ENCODE assay signal across 14 cellular contexts in genomic region chr6:106890447-106890846, GRCh38.
A peak's percentile ranks its signal among the peaks of the same experiment; 100 is the strongest.
DNase-seq lines count a peak whose midpoint lies in the region; ATAC-seq and TF ChIP-seq lines count a peak whose summit lies in the region.
"Had no signal": no experiment of that assay in that cellular context is flagged by ENCODE, and none has a peak within 500 bp of the region (broad histone marks: within the 10 kb centered on the region; RNA-seq: fewer than 3 reads in every experiment).

No MANE protein-coding gene starts in this region.

- no peak overlapping the region for H3K4me2 ChIP-seq in HCT116 (ENCODE audit: low read length)
- H3K4me2 ChIP-seq: A549 had no signal

- peaks cover 3% of the 10 kb centered on the region; the same call in 1 of the 2 replicates for H3K9me2 ChIP-seq in HCT116 (ENCODE audit: insufficient read depth)

- H3K27ac Mint-ChIP-seq in WTC11 (no peak overlapping the region), endothelial cell (ENCODE audit: unreplicated experiment) (peak overlapping the region; percentile 9), nephron progenitor cell (no peak overlapping the region)
- H3K27ac Mint-ChIP-seq: CD4-positive, alpha-beta memory T cell had no signal

- no peaks in the 10 kb centered on the region for H3K79me2 ChIP-seq in HCT116 (ENCODE audit: insufficient read depth, low read length)

- H3K27ac ChIP-seq in HCT116 (ENCODE audit: low read depth, low read length) = no peak overlapping the region
- H3K27ac ChIP-seq: A549, C4-2B had no signal

- no peaks in the 10 kb centered on the region for H3K27me3 ChIP-seq in HCT116 (ENCODE audit: insufficient read depth, low read length)
- H3K27me3 ChIP-seq: BE2C had no signal

- H3K4me3 ChIP-seq in HCT116 (replicated peaks in 1 of 2; ENCODE audit: low read depth in 1 of 2, low read length in 2 of 2) = no peak overlapping the region
- H3K4me3 ChIP-seq: A549 had no signal

- H3K9me3 Mint-ChIP-seq in WTC11 (peaks cover 9% of the 10 kb centered on the region), endothelial cell (ENCODE audit: unreplicated experiment) (no peaks in the 10 kb centered on the region), nephron progenitor cell (no peaks in the 10 kb centered on the region)

- H3K27me3 Mint-ChIP-seq in WTC11 (ENCODE audit: low read depth) = no peaks in the 10 kb centered on the region
- H3K27me3 Mint-ChIP-seq in endothelial cell (ENCODE audit: unreplicated experiment) = peaks cover 1% of the 10 kb centered on the region
- H3K27me3 Mint-ChIP-seq in nephron progenitor cell (ENCODE audit: low read depth, poor library complexity) = peaks cover 2% of the 10 kb centered on the region

- TF ChIP-seq CTCF in HCT116 (IDR thresholded peaks at IDR 0.05 in 2 of 3, conservative IDR thresholded peaks at IDR 0.05 in 1 of 3; ENCODE audit: borderline replicate concordance in 1 of 3, insufficient read depth in 1 of 3, low read depth in 2 of 3, low read length in 2 of 3) (no peak), WTC11 (IDR thresholded peaks at IDR 0.05) (no peak), endothelial cell (IDR thresholded peaks at IDR 0.05; ENCODE audit: unreplicated experiment) (no peak), nephron progenitor cell (IDR thresholded peaks at IDR 0.05) (no peak)

- peaks cover 8 to 16% of the 10 kb centered on the region in 2 experiments; a peak in 3 of 4 replicates for H3K4me1 ChIP-seq in HCT116 (ENCODE audit: control insufficient read depth in 1 of 2, insufficient read depth in 2 of 2, low read length in 2 of 2)

- intact Hi-C loops in HCT116 (cut with micrococcal nuclease) = no loop called here

- RAD21 ChIA-PET in HCT116 (lab: Charles Lee; ENCODE audit: low non-redundant PET in 1 of 2, low total read pairs in 2 of 2, uncharacterized antibody in 2 of 2, unreplicated experiment in 2 of 2) = no interaction called here

- no peak for TF ChIP-seq POLR2A in HCT116 (IDR thresholded peaks at IDR 0.05; ENCODE audit: borderline replicate concordance, extremely low read depth, insufficient read depth, insufficient read length)

- POLR2A ChIA-PET in HCT116 (lab: Charles Lee) (no interaction called here), WTC11 (lab: Charles Lee) (no interaction called here)

- no peaks in the 10 kb centered on the region for H3K36me3 ChIP-seq in HCT116 (ENCODE audit: control insufficient read depth in 1 of 2, insufficient read depth in 2 of 2, low read length in 2 of 2)
- H3K36me3 ChIP-seq: BE2C had no signal

- no peaks in the 10 kb centered on the region for H3K9me3 ChIP-seq in HCT116 (ENCODE audit: control insufficient read depth in 1 of 2, insufficient read depth in 1 of 2, low read depth in 1 of 2, low read length in 2 of 2)
- H3K9me3 ChIP-seq: A549, BE2C had no signal

- ATAC-seq in HCT116 = no peak
- ATAC-seq in WTC11 = no peak
- no peak for ATAC-seq in GM19351 (IDR thresholded peaks at IDR 0.05; ENCODE audit: unreplicated experiment)
- ATAC-seq: A549 had no signal

- H4K20me1 ChIP-seq in HCT116 (ENCODE audit: insufficient read depth) = no peaks in the 10 kb centered on the region

- TF ChIP-seq RAD21 in HCT116 (IDR thresholded peaks at IDR 0.05; ENCODE audit: low read depth) = no peak

- peaks cover 54% of the 10 kb centered on the region for H3K4me1 Mint-ChIP-seq in WTC11
- peaks cover 36% of the 10 kb centered on the region for H3K4me1 Mint-ChIP-seq in endothelial cell (ENCODE audit: unreplicated experiment)
- H3K4me1 Mint-ChIP-seq in nephron progenitor cell = peaks cover 39% of the 10 kb centered on the region
- H3K4me1 Mint-ChIP-seq: CD4-positive, alpha-beta memory T cell had no signal

- BruUV-seq in HCT116 (replicated peaks; lab: Mats Ljungman, UMichigan) = no TSS peak

- no peak overlapping the region for H3K4me3 Mint-ChIP-seq in WTC11
- H3K4me3 Mint-ChIP-seq in endothelial cell (ENCODE audit: unreplicated experiment) = no peak overlapping the region
- no peak overlapping the region for H3K4me3 Mint-ChIP-seq in nephron progenitor cell
- H3K4me3 Mint-ChIP-seq: CD4-positive, alpha-beta memory T cell had no signal

- no peak for DNase-seq in HCT116 (ENCODE audit: low read depth, low spot score)
- no peak for DNase-seq in WTC11 (ENCODE audit: low spot score)
- no peak for DNase-seq in endothelial cell (ENCODE audit: low spot score)
- DNase-seq in kidney tubule cell (ENCODE audit: low spot score) = peak; percentile 37
- DNase-seq in MV-4-11 (lab: John Stamatoyannopoulos, UW) = no peak
- no peak for DNase-seq in nephron progenitor cell
- DNase-seq: BE2C; CD4-positive, alpha-beta memory T cell; DMS79; HCEC 1CT; KBM-7 had no signal

- CTCF ChIA-PET in HCT116 (lab: Charles Lee) = no interaction called here
- CTCF ChIA-PET in WTC11 (lab: Charles Lee) = no interaction called here

- H3K36me3 Mint-ChIP-seq in WTC11 (no peaks in the 10 kb centered on the region), endothelial cell (ENCODE audit: low read depth, unreplicated experiment) (no peaks in the 10 kb centered on the region), nephron progenitor cell (ENCODE audit: low read depth) (no peaks in the 10 kb centered on the region)
- H3K36me3 Mint-ChIP-seq: CD4-positive, alpha-beta memory T cell had no signal

- no peak overlapping the region for H3K9ac ChIP-seq in HCT116 (ENCODE audit: low read length)

- H2AFZ ChIP-seq in HCT116 (ENCODE audit: low read depth, low read length, poor library complexity, severe bottlenecking) = peak overlapping the region; percentile 32

TF ChIP-seq in HCT116, 20 proteins besides CTCF, POLR2A, EP300 and RAD21:
- TF ChIP-seq, protein P1, sequence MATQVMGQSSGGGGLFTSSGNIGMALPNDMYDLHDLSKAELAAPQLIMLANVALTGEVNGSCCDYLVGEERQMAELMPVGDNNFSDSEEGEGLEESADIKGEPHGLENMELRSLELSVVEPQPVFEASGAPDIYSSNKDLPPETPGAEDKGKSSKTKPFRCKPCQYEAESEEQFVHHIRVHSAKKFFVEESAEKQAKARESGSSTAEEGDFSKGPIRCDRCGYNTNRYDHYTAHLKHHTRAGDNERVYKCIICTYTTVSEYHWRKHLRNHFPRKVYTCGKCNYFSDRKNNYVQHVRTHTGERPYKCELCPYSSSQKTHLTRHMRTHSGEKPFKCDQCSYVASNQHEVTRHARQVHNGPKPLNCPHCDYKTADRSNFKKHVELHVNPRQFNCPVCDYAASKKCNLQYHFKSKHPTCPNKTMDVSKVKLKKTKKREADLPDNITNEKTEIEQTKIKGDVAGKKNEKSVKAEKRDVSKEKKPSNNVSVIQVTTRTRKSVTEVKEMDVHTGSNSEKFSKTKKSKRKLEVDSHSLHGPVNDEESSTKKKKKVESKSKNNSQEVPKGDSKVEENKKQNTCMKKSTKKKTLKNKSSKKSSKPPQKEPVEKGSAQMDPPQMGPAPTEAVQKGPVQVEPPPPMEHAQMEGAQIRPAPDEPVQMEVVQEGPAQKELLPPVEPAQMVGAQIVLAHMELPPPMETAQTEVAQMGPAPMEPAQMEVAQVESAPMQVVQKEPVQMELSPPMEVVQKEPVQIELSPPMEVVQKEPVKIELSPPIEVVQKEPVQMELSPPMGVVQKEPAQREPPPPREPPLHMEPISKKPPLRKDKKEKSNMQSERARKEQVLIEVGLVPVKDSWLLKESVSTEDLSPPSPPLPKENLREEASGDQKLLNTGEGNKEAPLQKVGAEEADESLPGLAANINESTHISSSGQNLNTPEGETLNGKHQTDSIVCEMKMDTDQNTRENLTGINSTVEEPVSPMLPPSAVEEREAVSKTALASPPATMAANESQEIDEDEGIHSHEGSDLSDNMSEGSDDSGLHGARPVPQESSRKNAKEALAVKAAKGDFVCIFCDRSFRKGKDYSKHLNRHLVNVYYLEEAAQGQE (IDR thresholded peaks at IDR 0.05; ENCODE audit: low read depth) = no peak
- TF ChIP-seq ELF1 (IDR thresholded peaks at IDR 0.05; ENCODE audit: borderline replicate concordance, low read depth) = no peak
- no peak for TF ChIP-seq ZFX (IDR thresholded peaks at IDR 0.05)
- TF ChIP-seq EZH2phosphoT487 (IDR thresholded peaks at IDR 0.05; ENCODE audit: borderline replicate concordance) = no peak
- TF ChIP-seq CBX3 (IDR thresholded peaks at IDR 0.05; ENCODE audit: low read depth) = no peak

TF ChIP-seq in WTC11, 78 proteins besides CTCF, POLR2A, EP300 and RAD21:
- TF ChIP-seq ZNF219 (CRISPR knock-in tag; IDR thresholded peaks at IDR 0.05; ENCODE audit: borderline replicate concordance) (no peak), USF2 (CRISPR knock-in tag; IDR thresholded peaks at IDR 0.05) (peak; percentile 34; the same call in 1 of the 2 replicates)
